28 cellular contexts compared by ENCODE assay signal in genomic region chr18:2787225-2787624, GRCh38. TPM values are rescaled to one million over a fixed set of nuclear protein-coding genes. Genes with fewer than 3 reads are reported as not detected.
DNase-seq lines count a peak whose midpoint lies in the region; ATAC-seq and TF ChIP-seq lines count a peak whose summit lies in the region.
"Had no signal": no experiment of that assay in that cellular context is flagged by ENCODE, and none has a peak within 500 bp of the region (broad histone marks: within the 10 kb centered on the region; RNA-seq: fewer than 3 reads in every experiment).

No MANE protein-coding gene starts in this region.

- H3K27ac ChIP-seq in osteoblast (ENCODE audit: low read depth, low read length), result no peak overlapping the region
- H3K27ac ChIP-seq: heart left ventricle, Peyer's patch, right lobe of liver, thoracic aorta, uterus had no signal

- no peaks in the 10 kb centered on the region for H3K27me3 ChIP-seq in osteoblast (ENCODE audit: insufficient read depth, low read length)
- H3K27me3 ChIP-seq: heart left ventricle, Peyer's patch, right lobe of liver, uterus had no signal

- no peaks in the 10 kb centered on the region for H3K79me2 ChIP-seq in osteoblast (ENCODE audit: insufficient read depth, low read length)

- peaks cover 46% of the 10 kb centered on the region for H3K36me3 ChIP-seq in osteoblast (ENCODE audit: insufficient read depth, low read length)
- H3K36me3 ChIP-seq: uterus had no signal

- CTCF ChIA-PET in activated naive CD4-positive, alpha-beta T cell treated with anti-CD3 and anti-CD28 coated beads for 36 hours (lab: Charles Lee), result no interaction called here
- CTCF ChIA-PET in activated B cell treated with CpG ODN at 0.5 μM for 24 hours (lab: Charles Lee), result interaction anchor here (1.2 kb wide), 1 partner anchor 21 kb away, joined by 4 read pairs; no protein-coding TSS in a partner anchor

- no peaks in the 10 kb centered on the region for H3K27me3 Mint-ChIP-seq in activated naive CD4-positive, alpha-beta T cell treated with anti-CD3 and anti-CD28 coated beads for 36 hours (ENCODE audit: low read depth)
- no peaks in the 10 kb centered on the region for H3K27me3 Mint-ChIP-seq in activated B cell treated with CpG ODN at 0.5 μM for 24 hours
- no peaks in the 10 kb centered on the region for H3K27me3 Mint-ChIP-seq in effector memory CD8-positive, alpha-beta T cell
- H3K27me3 Mint-ChIP-seq: progenitor cell of endocrine pancreas had no signal

- peak overlapping the region; percentile 60 for H3K27ac Mint-ChIP-seq in activated naive CD4-positive, alpha-beta T cell treated with anti-CD3 and anti-CD28 coated beads for 36 hours
- peak overlapping the region; percentile 59 for H3K27ac Mint-ChIP-seq in activated B cell treated with CpG ODN at 0.5 μM for 24 hours
- H3K27ac Mint-ChIP-seq in effector memory CD8-positive, alpha-beta T cell, result peak overlapping the region; percentile 63 to 77
- H3K27ac Mint-ChIP-seq in stimulated activated effector memory CD8-positive, alpha-beta T cell treated with anti-CD3 and anti-CD28 coated beads, Interleukin-12 subunit alpha, Interleukin-12 subunit beta, amount 100 ng/mL, for 72 hours, result peak overlapping the region; percentile 82
- H3K27ac Mint-ChIP-seq: progenitor cell of endocrine pancreas had no signal

- TF ChIP-seq CTCF in activated B cell treated with CpG ODN at 0.5 μM for 24 hours (IDR thresholded peaks at IDR 0.05) (no peak), osteoblast (IDR thresholded peaks at IDR 0.05; ENCODE audit: extremely low read depth, low read depth, low read length) (no peak)

- H3K4me1 Mint-ChIP-seq in activated naive CD4-positive, alpha-beta T cell treated with anti-CD3 and anti-CD28 coated beads for 36 hours (ENCODE audit: low read depth), result peaks cover 5% of the 10 kb centered on the region
- H3K4me1 Mint-ChIP-seq in activated B cell treated with CpG ODN at 0.5 μM for 24 hours, result peaks cover 8% of the 10 kb centered on the region
- H3K4me1 Mint-ChIP-seq in effector memory CD8-positive, alpha-beta T cell (ENCODE audit: low read depth in 2 of 2), result no peaks in the 10 kb centered on the region
- peaks cover 9% of the 10 kb centered on the region for H3K4me1 Mint-ChIP-seq in stimulated activated effector memory CD8-positive, alpha-beta T cell treated with anti-CD3 and anti-CD28 coated beads, Interleukin-12 subunit alpha, Interleukin-12 subunit beta, amount 100 ng/mL, for 72 hours

- H3K4me3 Mint-ChIP-seq in activated naive CD4-positive, alpha-beta T cell treated with anti-CD3 and anti-CD28 coated beads for 36 hours, result no peak overlapping the region
- no peak overlapping the region for H3K4me3 Mint-ChIP-seq in activated B cell treated with CpG ODN at 0.5 μM for 24 hours
- no peak overlapping the region for H3K4me3 Mint-ChIP-seq in effector memory CD8-positive, alpha-beta T cell
- no peak overlapping the region for H3K4me3 Mint-ChIP-seq in stimulated activated effector memory CD8-positive, alpha-beta T cell treated with anti-CD3 and anti-CD28 coated beads, Interleukin-12 subunit alpha, Interleukin-12 subunit beta, amount 100 ng/mL, for 72 hours

- H3K9me3 Mint-ChIP-seq in activated naive CD4-positive, alpha-beta T cell treated with anti-CD3 and anti-CD28 coated beads for 36 hours, result no peaks in the 10 kb centered on the region
- H3K9me3 Mint-ChIP-seq in activated B cell treated with CpG ODN at 0.5 μM for 24 hours, result no peaks in the 10 kb centered on the region
- H3K9me3 Mint-ChIP-seq in effector memory CD8-positive, alpha-beta T cell, result no peaks in the 10 kb centered on the region
- no peaks in the 10 kb centered on the region for H3K9me3 Mint-ChIP-seq in stimulated activated effector memory CD8-positive, alpha-beta T cell treated with anti-CD3 and anti-CD28 coated beads, Interleukin-12 subunit alpha, Interleukin-12 subunit beta, amount 100 ng/mL, for 72 hours

- POLR2A ChIA-PET in activated B cell treated with CpG ODN at 0.5 μM for 24 hours (lab: Charles Lee), result interaction anchor here (1.6 kb wide), 1 partner anchor 60 kb away, joined by 7 read pairs; no protein-coding TSS in a partner anchor

- DNase-seq in activated naive CD4-positive, alpha-beta T cell treated with anti-CD3 and anti-CD28 coated beads for 36 hours, result no peak
- no peak for DNase-seq in activated naive CD4-positive, alpha-beta T cell treated with anti-CD3 and anti-CD28 coated beads, Interleukin-2, amount 50 U/mL, for 16 hours
- DNase-seq in activated B cell treated with CpG ODN at 0.5 μM for 24 hours (no peak), osteoblast (ENCODE audit: insufficient read length, low spot score, missing footprints) (no peak)
- DNase-seq in effector memory CD8-positive, alpha-beta T cell, result no peak
- no peak for DNase-seq in stimulated activated effector memory CD8-positive, alpha-beta T cell treated with anti-CD3 and anti-CD28 coated beads, Interleukin-12 subunit alpha, Interleukin-12 subunit beta, amount 100 ng/mL, for 72 hours (ENCODE audit: low spot score in 2 of 2)
- DNase-seq: activated CD4-positive, CD25-positive, alpha-beta regulatory T cell treated with anti-CD3 and anti-CD28 coated beads, Interleukin-2, amount 50 U/mL, for 72 hours; activated gamma-delta T cell treated with Interleukin-2 at 50 U/mL for 16 hours; anterior cingulate cortex; C1 segment of cervical spinal cord; foreskin fibroblast; heart left ventricle; KBM-7; NCI-H2029; NCI-H2227 treated with DMSO at 0.1 percent for 48 hours; NCI-H69; Peyer's patch; right lobe of liver; SIG-M5; stimulated activated CD4-positive, alpha-beta T cell treated with anti-CD3 and anti-CD28 coated beads, Interleukin-4, amount 100 ng/mL, for 24 hours; stimulated activated naive CD4-positive, alpha-beta T cell; uterus had no signal

- no peaks in the 10 kb centered on the region for H3K9me3 ChIP-seq in osteoblast (ENCODE audit: low read depth, low read length)
- H3K9me3 ChIP-seq: heart left ventricle, Peyer's patch, right lobe of liver, thoracic aorta, uterus had no signal

- peaks cover 33% of the 10 kb centered on the region for H3K36me3 Mint-ChIP-seq in activated naive CD4-positive, alpha-beta T cell treated with anti-CD3 and anti-CD28 coated beads for 36 hours (ENCODE audit: low read depth)
- H3K36me3 Mint-ChIP-seq in activated B cell treated with CpG ODN at 0.5 μM for 24 hours (ENCODE audit: low read depth), result peaks cover 69% of the 10 kb centered on the region
- peaks cover 87% of the 10 kb centered on the region for H3K36me3 Mint-ChIP-seq in effector memory CD8-positive, alpha-beta T cell (ENCODE audit: insufficient read depth)
- peaks cover 100% of the 10 kb centered on the region for H3K36me3 Mint-ChIP-seq in stimulated activated effector memory CD8-positive, alpha-beta T cell treated with anti-CD3 and anti-CD28 coated beads, Interleukin-12 subunit alpha, Interleukin-12 subunit beta, amount 100 ng/mL, for 72 hours

- no peak overlapping the region for H3K4me3 ChIP-seq in osteoblast (ENCODE audit: insufficient read depth, low read length)
- H3K4me3 ChIP-seq: heart left ventricle, Peyer's patch, right lobe of liver, thoracic aorta, uterus had no signal

- no peak overlapping the region for H2AFZ ChIP-seq in osteoblast (ENCODE audit: low read length)

- H4K20me1 ChIP-seq in osteoblast (ENCODE audit: insufficient read depth, low read length), result no peaks in the 10 kb centered on the region

- peak; percentile 40 for ATAC-seq in activated B cell treated with CpG ODN at 0.5 μM for 24 hours (ENCODE audit: low read depth)
- ATAC-seq in effector memory CD8-positive, alpha-beta T cell (replicated peaks), result no peak
- peak; percentile 47 for ATAC-seq in stimulated activated effector memory CD8-positive, alpha-beta T cell treated with anti-CD3 and anti-CD28 coated beads, Interleukin-12 subunit alpha, Interleukin-12 subunit beta, amount 100 ng/mL, for 72 hours
- ATAC-seq in GM19395 (IDR thresholded peaks at IDR 0.05; ENCODE audit: unreplicated experiment), result no peak
- ATAC-seq in HG02571 (IDR thresholded peaks at IDR 0.05; ENCODE audit: unreplicated experiment), result no peak
- ATAC-seq: esophagus mucosa, heart left ventricle, right lobe of liver had no signal

- intact Hi-C loops in activated naive CD4-positive, alpha-beta T cell treated with anti-CD3 and anti-CD28 coated beads for 36 hours (cut with micrococcal nuclease), result no loop called here
- intact Hi-C loops in activated B cell treated with CpG ODN at 0.5 μM for 24 hours (cut with micrococcal nuclease), result loop anchor here (5.0 kb wide), 1 partner anchor 120 kb away; no protein-coding TSS in a partner anchor

- H3K4me1 ChIP-seq in osteoblast (ENCODE audit: insufficient read depth, low read length), result no peaks in the 10 kb centered on the region
- H3K4me1 ChIP-seq: heart left ventricle, Peyer's patch, right lobe of liver, uterus had no signal

- H3K4me2 ChIP-seq in osteoblast (ENCODE audit: insufficient read depth, low read length), result no peak overlapping the region

RNA-seq across cellular contexts. Expression of gene EMILIN2, which starts 59.6 kb away (rescaled TPM):
- total RNA-seq in activated naive CD4-positive, alpha-beta T cell treated with anti-CD3 and anti-CD28 coated beads for 36 hours, result 10 to 100 TPM; 12.2 to 13.2 TPM
- total RNA-seq in activated B cell treated with CpG ODN at 0.5 μM for 24 hours (73.0 and 80.9 TPM in 2 replicates), osteoblast (4.3 and 5.0 TPM in 2 replicates)
- total RNA-seq: MCF 10A had no signal

Comparison
In these comparisons a context has a peak if more than half of its experiments do, and no peak if none do; other contexts are left out.
1. ATAC-seq: peak in activated B cell treated with CpG ODN at 0.5 μM for 24 hours (single experiment) and stimulated activated effector memory CD8-positive, alpha-beta T cell treated with anti-CD3 and anti-CD28 coated beads, Interleukin-12 subunit alpha, Interleukin-12 subunit beta, amount 100 ng/mL, for 72 hours (single experiment); none in effector memory CD8-positive, alpha-beta T cell (single experiment), GM19395 (single experiment) and HG02571 (single experiment).
2. Peak in every context shown above with its lines, with median percentiles within 50 percentile points of each other: H3K27ac Mint-ChIP-seq.